In the genomic region with DNA sequence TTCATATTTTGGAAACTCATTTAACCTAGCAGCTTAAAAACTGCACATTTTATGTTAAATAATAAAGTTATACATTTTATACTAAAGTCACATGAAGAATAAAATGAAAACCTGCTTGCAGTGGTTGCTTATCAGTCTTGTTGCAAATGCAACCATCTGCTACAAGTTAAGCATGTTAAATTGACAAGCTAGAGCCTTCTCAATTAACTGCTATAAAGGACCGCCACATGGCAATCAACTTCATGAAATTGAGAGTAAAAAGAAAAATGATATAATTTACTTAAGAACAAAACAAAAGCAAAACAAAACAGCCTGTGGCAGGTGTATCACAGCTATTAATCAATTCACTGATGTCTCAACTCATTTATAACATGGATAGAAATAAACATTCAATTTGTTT, we compare ENCODE assay signal across 11 cellular contexts.
DNase-seq lines count a peak whose midpoint lies in the region; ATAC-seq and TF ChIP-seq lines count a peak whose summit lies in the region.
"Had no signal": no experiment of that assay in that cellular context is flagged by ENCODE, and none has a peak within 500 bp of the region (broad histone marks: within the 10 kb centered on the region; RNA-seq: fewer than 3 reads in every experiment).

No MANE protein-coding gene starts in this region.

- peak; percentile 45 for DNase-seq in NCI-H1105 treated with DMSO at 0.1 percent for 48 hours (lab: John Stamatoyannopoulos, UW)
- no peak for DNase-seq in NCI-H1105 (lab: John Stamatoyannopoulos, UW)
- DNase-seq in NCI-H748 (lab: John Stamatoyannopoulos, UW; ENCODE audit: unreplicated experiment): peak; percentile 48
- no peak for DNase-seq in NCI-H748 treated with DMSO at 0.1 percent for 48 hours (lab: John Stamatoyannopoulos, UW)
- DNase-seq in NCI-H146 treated with DMSO at 0.1 percent for 48 hours (lab: John Stamatoyannopoulos, UW; ENCODE audit: unreplicated experiment): peak; percentile 27
- no peak for DNase-seq in D341Med (ENCODE audit: low spot score)
- DNase-seq in glomerular visceral epithelial cell (ENCODE audit: extremely low spot score): no peak
- DNase-seq: 8988T; CD4-positive, alpha-beta memory T cell; H9 had no signal

- no peak for ATAC-seq in SK-N-SH treated with all-trans-retinoic acid at 6 μM for 48 hours

TF ChIP-seq in SK-N-SH treated with all-trans-retinoic acid at 6 μM for 48 hours, 23 proteins besides CTCF, POLR2A, EP300 and RAD21:
- no peak for TF ChIP-seq TOX (CRISPR knock-in tag; IDR thresholded peaks at IDR 0.05; ENCODE audit: borderline replicate concordance)
- TF ChIP-seq, protein P1, sequence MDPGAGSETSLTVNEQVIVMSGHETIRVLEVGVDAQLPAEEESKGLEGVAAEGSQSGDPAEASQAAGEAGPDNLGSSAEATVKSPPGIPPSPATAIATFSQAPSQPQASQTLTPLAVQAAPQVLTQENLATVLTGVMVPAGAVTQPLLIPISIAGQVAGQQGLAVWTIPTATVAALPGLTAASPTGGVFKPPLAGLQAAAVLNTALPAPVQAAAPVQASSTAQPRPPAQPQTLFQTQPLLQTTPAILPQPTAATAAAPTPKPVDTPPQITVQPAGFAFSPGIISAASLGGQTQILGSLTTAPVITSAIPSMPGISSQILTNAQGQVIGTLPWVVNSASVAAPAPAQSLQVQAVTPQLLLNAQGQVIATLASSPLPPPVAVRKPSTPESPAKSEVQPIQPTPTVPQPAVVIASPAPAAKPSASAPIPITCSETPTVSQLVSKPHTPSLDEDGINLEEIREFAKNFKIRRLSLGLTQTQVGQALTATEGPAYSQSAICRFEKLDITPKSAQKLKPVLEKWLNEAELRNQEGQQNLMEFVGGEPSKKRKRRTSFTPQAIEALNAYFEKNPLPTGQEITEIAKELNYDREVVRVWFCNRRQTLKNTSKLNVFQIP (CRISPR knock-in tag; IDR thresholded peaks at IDR 0.05; ENCODE audit: borderline replicate concordance, low read depth): no peak
- TF ChIP-seq OSR1 (CRISPR knock-in tag; IDR thresholded peaks at IDR 0.05): no peak
- no peak for TF ChIP-seq GLIS3 (CRISPR knock-in tag; IDR thresholded peaks at IDR 0.05)
- no peak for TF ChIP-seq ISL1 (CRISPR knock-in tag; IDR thresholded peaks at IDR 0.05)
- TF ChIP-seq TCF4 (CRISPR knock-in tag; IDR thresholded peaks at IDR 0.05; ENCODE audit: borderline replicate concordance): peak; percentile 79
- TF ChIP-seq, protein P2, sequence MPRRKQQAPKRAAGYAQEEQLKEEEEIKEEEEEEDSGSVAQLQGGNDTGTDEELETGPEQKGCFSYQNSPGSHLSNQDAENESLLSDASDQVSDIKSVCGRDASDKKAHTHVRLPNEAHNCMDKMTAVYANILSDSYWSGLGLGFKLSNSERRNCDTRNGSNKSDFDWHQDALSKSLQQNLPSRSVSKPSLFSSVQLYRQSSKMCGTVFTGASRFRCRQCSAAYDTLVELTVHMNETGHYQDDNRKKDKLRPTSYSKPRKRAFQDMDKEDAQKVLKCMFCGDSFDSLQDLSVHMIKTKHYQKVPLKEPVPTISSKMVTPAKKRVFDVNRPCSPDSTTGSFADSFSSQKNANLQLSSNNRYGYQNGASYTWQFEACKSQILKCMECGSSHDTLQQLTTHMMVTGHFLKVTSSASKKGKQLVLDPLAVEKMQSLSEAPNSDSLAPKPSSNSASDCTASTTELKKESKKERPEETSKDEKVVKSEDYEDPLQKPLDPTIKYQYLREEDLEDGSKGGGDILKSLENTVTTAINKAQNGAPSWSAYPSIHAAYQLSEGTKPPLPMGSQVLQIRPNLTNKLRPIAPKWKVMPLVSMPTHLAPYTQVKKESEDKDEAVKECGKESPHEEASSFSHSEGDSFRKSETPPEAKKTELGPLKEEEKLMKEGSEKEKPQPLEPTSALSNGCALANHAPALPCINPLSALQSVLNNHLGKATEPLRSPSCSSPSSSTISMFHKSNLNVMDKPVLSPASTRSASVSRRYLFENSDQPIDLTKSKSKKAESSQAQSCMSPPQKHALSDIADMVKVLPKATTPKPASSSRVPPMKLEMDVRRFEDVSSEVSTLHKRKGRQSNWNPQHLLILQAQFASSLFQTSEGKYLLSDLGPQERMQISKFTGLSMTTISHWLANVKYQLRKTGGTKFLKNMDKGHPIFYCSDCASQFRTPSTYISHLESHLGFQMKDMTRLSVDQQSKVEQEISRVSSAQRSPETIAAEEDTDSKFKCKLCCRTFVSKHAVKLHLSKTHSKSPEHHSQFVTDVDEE (CRISPR knock-in tag; IDR thresholded peaks at IDR 0.05): peak; percentile 56; the same call in 1 of the 2 replicates
- TF ChIP-seq SNAI2 (CRISPR knock-in tag; IDR thresholded peaks at IDR 0.05): no peak
- no peak for TF ChIP-seq ZNF70 (CRISPR knock-in tag; IDR thresholded peaks at IDR 0.05)
- TF ChIP-seq, protein P3, sequence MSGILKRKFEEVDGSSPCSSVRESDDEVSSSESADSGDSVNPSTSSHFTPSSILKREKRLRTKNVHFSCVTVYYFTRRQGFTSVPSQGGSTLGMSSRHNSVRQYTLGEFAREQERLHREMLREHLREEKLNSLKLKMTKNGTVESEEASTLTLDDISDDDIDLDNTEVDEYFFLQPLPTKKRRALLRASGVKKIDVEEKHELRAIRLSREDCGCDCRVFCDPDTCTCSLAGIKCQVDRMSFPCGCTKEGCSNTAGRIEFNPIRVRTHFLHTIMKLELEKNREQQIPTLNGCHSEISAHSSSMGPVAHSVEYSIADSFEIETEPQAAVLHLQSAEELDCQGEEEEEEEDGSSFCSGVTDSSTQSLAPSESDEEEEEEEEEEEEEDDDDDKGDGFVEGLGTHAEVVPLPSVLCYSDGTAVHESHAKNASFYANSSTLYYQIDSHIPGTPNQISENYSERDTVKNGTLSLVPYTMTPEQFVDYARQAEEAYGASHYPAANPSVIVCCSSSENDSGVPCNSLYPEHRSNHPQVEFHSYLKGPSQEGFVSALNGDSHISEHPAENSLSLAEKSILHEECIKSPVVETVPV (CRISPR knock-in tag; IDR thresholded peaks at IDR 0.05): no peak
- TF ChIP-seq RARB (CRISPR knock-in tag; IDR thresholded peaks at IDR 0.05): no peak

Comparison
In these comparisons a context has a peak if more than half of its experiments do, and no peak if none do; other contexts are left out.
1. DNase-seq: peak in NCI-H1105 treated with DMSO at 0.1 percent for 48 hours (single experiment), NCI-H748 (single experiment) and NCI-H146 treated with DMSO at 0.1 percent for 48 hours (single experiment); none in NCI-H1105 (single experiment), NCI-H748 treated with DMSO at 0.1 percent for 48 hours (single experiment), D341Med (single experiment) and glomerular visceral epithelial cell (single experiment).